8 cellular contexts compared by ENCODE assay signal in genomic region chr17:45948881-45949624, GRCh38. TPM values are rescaled to one million over a fixed set of nuclear protein-coding genes. Genes with fewer than 3 reads are reported as not detected.
DNase-seq lines count a peak whose midpoint lies in the region; ATAC-seq and TF ChIP-seq lines count a peak whose summit lies in the region.

No MANE protein-coding gene starts in this region.

- POLR2A ChIA-PET in activated CD4-positive, alpha-beta memory T cell treated with anti-CD3 and anti-CD28 coated beads, Interleukin-2, amount 10 ng/mL, durations not matched to agents 7 days and 5 days (lab: Charles Lee) = no interaction called here

- no peak overlapping the region for H3K27ac Mint-ChIP-seq in activated CD4-positive, alpha-beta memory T cell treated with anti-CD3 and anti-CD28 coated beads, Interleukin-2, amount 10 ng/mL, durations not matched to agents 7 days and 5 days

- CTCF ChIA-PET in activated CD4-positive, alpha-beta memory T cell treated with anti-CD3 and anti-CD28 coated beads, Interleukin-2, amount 10 ng/mL, durations not matched to agents 7 days and 5 days (lab: Charles Lee) = interaction anchor here (0.9 to 1.9 kb wide), 8 partner anchors 9 to 309 kb away, joined by 3 to 7 read pairs (median 4); no protein-coding TSS in a partner anchor

- peak overlapping the region; percentile 24 for H3K4me3 Mint-ChIP-seq in activated CD4-positive, alpha-beta memory T cell treated with anti-CD3 and anti-CD28 coated beads, Interleukin-2, amount 10 ng/mL, durations not matched to agents 7 days and 5 days

- H3K36me3 Mint-ChIP-seq in activated CD4-positive, alpha-beta memory T cell treated with anti-CD3 and anti-CD28 coated beads, Interleukin-2, amount 10 ng/mL, durations not matched to agents 7 days and 5 days (ENCODE audit: low read depth) = no peaks in the 10 kb centered on the region

- peaks cover 12% of the 10 kb centered on the region for H3K4me1 Mint-ChIP-seq in activated CD4-positive, alpha-beta memory T cell treated with anti-CD3 and anti-CD28 coated beads, Interleukin-2, amount 10 ng/mL, durations not matched to agents 7 days and 5 days

- H3K27ac ChIP-seq in dorsolateral prefrontal cortex = peak overlapping the region; percentile 44 to 99 (median 96)

- TF ChIP-seq CTCF in GM10266 (IDR thresholded peaks at IDR 0.05; ENCODE audit: control insufficient read depth, insufficient read depth, low read depth, missing control alignments) = peak; percentile 80
- TF ChIP-seq CTCF in NB4 (IDR thresholded peaks at IDR 0.05; ENCODE audit: low read depth, low read length) = peak; percentile 73
- peak; percentile 28 to 95 (median 86) for TF ChIP-seq CTCF in dorsolateral prefrontal cortex (IDR thresholded peaks at IDR 0.05 in 54 of 56, conservative IDR thresholded peaks at IDR 0.05 in 2 of 56; ENCODE audit: low read depth in 1 of 56, partially characterized antibody in 56 of 56)
- no peak for TF ChIP-seq CTCF in lower leg skin (IDR thresholded peaks at IDR 0.05)

- no peak for TF ChIP-seq POLR2A in NB4 (IDR thresholded peaks at IDR 0.05; ENCODE audit: extremely low read depth, insufficient read length)
- no peak for TF ChIP-seq POLR2A in lower leg skin (IDR thresholded peaks at IDR 0.05)

- H3K27me3 ChIP-seq in dorsolateral prefrontal cortex = no peaks in the 10 kb centered on the region

- H3K9me3 Mint-ChIP-seq in activated CD4-positive, alpha-beta memory T cell treated with anti-CD3 and anti-CD28 coated beads, Interleukin-2, amount 10 ng/mL, durations not matched to agents 7 days and 5 days = no peaks in the 10 kb centered on the region

- 5 to 7% methylated on average over 34 of the region's 34 CpGs for WGBS in lower leg skin, 2 donors

- H3K27me3 Mint-ChIP-seq in activated CD4-positive, alpha-beta memory T cell treated with anti-CD3 and anti-CD28 coated beads, Interleukin-2, amount 10 ng/mL, durations not matched to agents 7 days and 5 days = peaks cover 24% of the 10 kb centered on the region

- ATAC-seq in GM19328 (IDR thresholded peaks at IDR 0.05; ENCODE audit: unreplicated experiment) = no peak
- no peak for ATAC-seq in GM18907 (IDR thresholded peaks at IDR 0.05; ENCODE audit: unreplicated experiment)

- DNase-seq in GM10266 (ENCODE audit: extremely low spot score) (peak; percentile 80), NB4 (ENCODE audit: low read depth) (peak; percentile 75), dorsolateral prefrontal cortex (peak; percentile 66 to 84 (median 76)), lower leg skin (ENCODE audit: low spot score in 2 of 2) (peak; percentile 51 to 93)
- DNase-seq in activated CD4-positive, alpha-beta memory T cell treated with anti-CD3 and anti-CD28 coated beads, Interleukin-2, amount 10 ng/mL, durations not matched to agents 7 days and 5 days = peak; percentile 69
- peak; percentile 25 to 68 (median 49) for DNase-seq in stimulated activated CD4-positive, alpha-beta T cell treated with anti-CD3 and anti-CD28 coated beads, TNF-alpha, amount 100 ng/mL, for 24 hours (ENCODE audit: low read depth in 3 of 3)

- intact Hi-C loops in dorsolateral prefrontal cortex (cut with DNase I) (loop anchor here in 1 of 2 donors (1.0 to 5.0 kb wide), 2 partner anchors 55 to 97 kb away; partner anchors contain the start of gene MAPT), lower leg skin (cut with DNase I; ENCODE audit: low total_unique reads) (no loop called here)

- H3K4me3 ChIP-seq in NB4 (ENCODE audit: low read depth, low read length) (no peak overlapping the region), dorsolateral prefrontal cortex (peak overlapping the region in 55 of 59 donors; percentile 0 to 55 (median 35)), lower leg skin (ENCODE audit: low read depth, poor library complexity, severe bottlenecking) (no peak overlapping the region)

RNA-seq across cellular contexts. Expression of gene STH, which starts 50.0 kb away (rescaled TPM):
- total RNA-seq in activated CD4-positive, alpha-beta memory T cell treated with anti-CD3 and anti-CD28 coated beads, Interleukin-2, amount 10 ng/mL, durations not matched to agents 7 days and 5 days = not detected
- total RNA-seq in dorsolateral prefrontal cortex (10 to 100 TPM in 84 of 120 experiments, 1 to 10 TPM in 36; 1.8 to 35.0 (median 12.2) TPM), lower leg skin (not detected)

RNA-seq across cellular contexts. Expression of gene MAPT, which starts 54.7 kb away (rescaled TPM):
- under 1 TPM; 0.15 to 0.70 TPM for total RNA-seq in activated CD4-positive, alpha-beta memory T cell treated with anti-CD3 and anti-CD28 coated beads, Interleukin-2, amount 10 ng/mL, durations not matched to agents 7 days and 5 days
- total RNA-seq in dorsolateral prefrontal cortex = 100 to 1,000 TPM; 323 to 524 (median 437) TPM
- total RNA-seq in lower leg skin = 1 to 10 TPM; 4.1 to 7.6 (median 6.2) TPM

Comparison
In these comparisons a context has a peak if more than half of its experiments do, and no peak if none do; other contexts are left out.
1. CTCF ChIP-seq: peak in GM10266 (single experiment), NB4 (single experiment) and dorsolateral prefrontal cortex (56 of 56); none in lower leg skin (0 of 3).
2. H3K4me3 ChIP-seq: peak in dorsolateral prefrontal cortex (55 of 59); none in NB4 (single experiment) and lower leg skin (single experiment).
3. RNA of gene MAPT, which starts 54.7 kb away (total RNA-seq): 323 to 524 TPM in dorsolateral prefrontal cortex; 4.1 to 7.6 TPM in lower leg skin and 0.15 to 0.70 TPM in activated CD4-positive, alpha-beta memory T cell treated with anti-CD3 and anti-CD28 coated beads, Interleukin-2, amount 10 ng/mL, durations not matched to agents 7 days and 5 days; every median in the first group is over 10 times any median in the second.
4. Peak in every context shown above with its lines, with median percentiles within 50 percentile points of each other: DNase-seq.